Comparison of ENCODE assay signal across 15 cellular contexts in the genomic region with DNA sequence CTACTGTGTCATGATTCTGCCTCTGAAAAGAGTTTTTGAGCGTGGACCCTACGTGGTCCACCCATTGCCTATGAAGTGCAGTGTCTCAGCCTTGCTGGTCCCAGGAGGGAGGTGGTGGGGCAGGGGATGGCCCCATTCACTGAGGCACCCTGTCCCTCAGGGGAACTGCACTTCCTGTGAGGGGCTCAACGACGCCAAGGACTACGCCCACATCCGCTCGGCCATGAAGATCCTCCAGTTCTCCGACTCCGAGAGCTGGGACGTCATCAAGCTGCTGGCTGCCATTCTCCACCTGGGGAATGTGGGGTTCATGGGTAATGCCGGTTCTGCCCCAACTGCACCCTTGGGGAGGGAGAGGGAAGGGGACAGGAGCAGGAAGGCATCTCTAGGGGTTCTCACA. TPM values are rescaled to one million over a fixed set of nuclear protein-coding genes. Genes with fewer than 3 reads are reported as not detected.
A peak's percentile ranks its signal among the peaks of the same experiment; 100 is the strongest.
DNase-seq lines count a peak whose midpoint lies in the region; ATAC-seq and TF ChIP-seq lines count a peak whose summit lies in the region.
"Had no signal": no experiment of that assay in that cellular context is flagged by ENCODE, and none has a peak within 500 bp of the region (broad histone marks: within the 10 kb centered on the region; RNA-seq: fewer than 3 reads in every experiment).

No MANE protein-coding gene starts in this region.

- H3K4me3 Mint-ChIP-seq in activated T-cell treated with anti-CD3 and anti-CD28 coated beads, Interleukin-2, amount 50 U/mL, for 24 hours, result no peak overlapping the region
- no peak overlapping the region for H3K4me3 Mint-ChIP-seq in WTC11
- H3K4me3 Mint-ChIP-seq: T-cell had no signal

- no peak for TF ChIP-seq CTCF in WTC11 (IDR thresholded peaks at IDR 0.05)

- peak; percentile 8 to 9 for DNase-seq in activated T-cell treated with anti-CD3 and anti-CD28 coated beads, Interleukin-2, amount 50 U/mL, for 48 hours
- no peak for DNase-seq in activated T-cell treated with anti-CD3 and anti-CD28 coated beads, Interleukin-2, amount 50 U/mL, for 24 hours
- DNase-seq in WTC11 (ENCODE audit: low spot score) (no peak), NCI-H1105 (lab: John Stamatoyannopoulos, UW) (no peak), kidney glomerular epithelial cell (lab: John Stamatoyannopoulos, UW) (no peak), NCI-H446 treated with DMSO at 0.1 percent for 48 hours (lab: John Stamatoyannopoulos, UW) (no peak)
- peak; percentile 7 for DNase-seq in stimulated activated CD8-positive, alpha-beta memory T cell treated with anti-CD3 and anti-CD28 coated beads, Interleukin-4, amount 100 ng/mL, for 48 hours
- DNase-seq: dermis blood vessel endothelial cell, GF-D8, IMR-90, NCI-H1105 treated with DMSO at 0.1 percent for 48 hours, NCI-H345 had no signal

- POLR2A ChIA-PET in WTC11 (lab: Charles Lee), result no interaction called here

- CTCF ChIA-PET in WTC11 (lab: Charles Lee), result interaction anchor here (0.8 to 1.2 kb wide), 2 partner anchors 13 to 59 kb away, joined by 3 to 7 read pairs; no protein-coding TSS in a partner anchor

- H3K27me3 Mint-ChIP-seq in activated T-cell treated with anti-CD3 and anti-CD28 coated beads, Interleukin-2, amount 50 U/mL, for 24 hours, result no peaks in the 10 kb centered on the region
- H3K27me3 Mint-ChIP-seq in WTC11 (ENCODE audit: low read depth), result no peaks in the 10 kb centered on the region; the same call in 1 of the 2 replicates

- no peak overlapping the region for H3K27ac Mint-ChIP-seq in activated T-cell treated with anti-CD3 and anti-CD28 coated beads, Interleukin-2, amount 50 U/mL, for 24 hours
- peak overlapping the region; percentile 13; the same call in 1 of the 2 replicates for H3K27ac Mint-ChIP-seq in WTC11
- H3K27ac Mint-ChIP-seq: T-cell had no signal

- ATAC-seq in GM21447 (IDR thresholded peaks at IDR 0.05; ENCODE audit: unreplicated experiment) (peak; percentile 51), WTC11 (no peak)
- ATAC-seq: T-cell had no signal

- no peaks in the 10 kb centered on the region for H3K9me3 Mint-ChIP-seq in activated T-cell treated with anti-CD3 and anti-CD28 coated beads, Interleukin-2, amount 50 U/mL, for 24 hours
- no peaks in the 10 kb centered on the region for H3K9me3 Mint-ChIP-seq in WTC11
- H3K9me3 Mint-ChIP-seq: T-cell had no signal

- H3K4me1 Mint-ChIP-seq in activated T-cell treated with anti-CD3 and anti-CD28 coated beads, Interleukin-2, amount 50 U/mL, for 24 hours (ENCODE audit: low read depth), result peaks cover 12% of the 10 kb centered on the region
- H3K4me1 Mint-ChIP-seq in WTC11, result no peaks in the 10 kb centered on the region

- no peaks in the 10 kb centered on the region for H3K36me3 Mint-ChIP-seq in activated T-cell treated with anti-CD3 and anti-CD28 coated beads, Interleukin-2, amount 50 U/mL, for 24 hours (ENCODE audit: low read depth)
- H3K36me3 Mint-ChIP-seq in WTC11, result no peaks in the 10 kb centered on the region
- H3K36me3 Mint-ChIP-seq: T-cell had no signal

TF ChIP-seq in WTC11, 78 proteins besides CTCF, POLR2A, EP300 and RAD21:
- TF ChIP-seq GABPB1 (CRISPR knock-in tag; IDR thresholded peaks at IDR 0.05) (no peak), GTF2I (CRISPR knock-in tag; conservative IDR thresholded peaks at IDR 0.05) (no peak), ZBTB21 (CRISPR knock-in tag; IDR thresholded peaks at IDR 0.05; ENCODE audit: borderline replicate concordance) (no peak), HMGA2 (CRISPR knock-in tag; IDR thresholded peaks at IDR 0.05) (no peak), ZNF263 (CRISPR knock-in tag; IDR thresholded peaks at IDR 0.05; ENCODE audit: low read depth) (no peak)
TF ChIP-seq in WTC11: peak in this region for 0.

RNA-seq across cellular contexts. Expression of a gene that starts 42.5 kb away (rescaled TPM):
- total RNA-seq in WTC11 (2021), result 0.02 TPM in 1 of 3 replicates, not detected in the others
- total RNA-seq: dermis blood vessel endothelial cell, PC-9 had no signal

RNA-seq across cellular contexts. Expression of a gene that starts 51.7 kb away (rescaled TPM):
- total RNA-seq in WTC11 (2021), result 69.2 to 70.5 TPM (median 69.3 TPM) in 3 replicates

Comparison
In these comparisons a context has a peak if more than half of its experiments do, and no peak if none do; other contexts are left out.
1. DNase-seq: peak in activated T-cell treated with anti-CD3 and anti-CD28 coated beads, Interleukin-2, amount 50 U/mL, for 48 hours (2 of 2) and stimulated activated CD8-positive, alpha-beta memory T cell treated with anti-CD3 and anti-CD28 coated beads, Interleukin-4, amount 100 ng/mL, for 48 hours (single experiment); none in activated T-cell treated with anti-CD3 and anti-CD28 coated beads, Interleukin-2, amount 50 U/mL, for 24 hours (single experiment), WTC11 (single experiment), NCI-H1105 (single experiment), kidney glomerular epithelial cell (single experiment) and NCI-H446 treated with DMSO at 0.1 percent for 48 hours (single experiment).